Comparison of ENCODE assay signal across 8 cellular contexts in genomic region chr3:107524214-107525100, GRCh38. TPM values are rescaled to one million over a fixed set of nuclear protein-coding genes. Genes with fewer than 3 reads are reported as not detected.
A peak's percentile ranks its signal among the peaks of the same experiment; 100 is the strongest.
DNase-seq lines count a peak whose midpoint lies in the region; ATAC-seq and TF ChIP-seq lines count a peak whose summit lies in the region.

No MANE protein-coding gene starts in this region.

- TF ChIP-seq CTCF in H9 (conservative IDR thresholded peaks at IDR 0.05) (no peak), upper lobe of left lung (IDR thresholded peaks at IDR 0.05) (no peak)

- no peak overlapping the region for H2AFZ ChIP-seq in H9 (ENCODE audit: low read length)

- peaks cover 1% of the 10 kb centered on the region; the same call in 1 of the 2 replicates for H3K79me2 ChIP-seq in H9 (ENCODE audit: insufficient read depth, low read length)

- H3K27me3 ChIP-seq in H9 (ENCODE audit: insufficient read depth, low read length): no peaks in the 10 kb centered on the region
- H3K27me3 ChIP-seq in upper lobe of left lung: no peaks in the 10 kb centered on the region

- H3K9me3 ChIP-seq in H9 (ENCODE audit: control insufficient read depth, low read depth, low read length) (no peaks in the 10 kb centered on the region), upper lobe of left lung (no peaks in the 10 kb centered on the region)

- ATAC-seq in upper lobe of left lung (ENCODE audit: low FRiP score in 2 of 2): peak in 1 of 2 donors; percentile 6
- no peak for ATAC-seq in HG03439 (IDR thresholded peaks at IDR 0.05; ENCODE audit: unreplicated experiment)

- no peak overlapping the region for H3K4ac ChIP-seq in H9 (ENCODE audit: low read depth, low read length)

- H3K36me3 ChIP-seq in upper lobe of left lung: no peaks in the 10 kb centered on the region

- intact Hi-C loops in head of caudate nucleus (cut with DNase I): no loop called here

- no CpG with 5 or more reads among the region's 47 CpGs for WGBS in H9 (ENCODE audit: extremely low coverage, insufficient read length, low lambda C conversion rate)
- 1% methylated on average over 21 to 32 of the region's 47 CpGs for WGBS in upper lobe of left lung, 2 donors

- TF ChIP-seq EP300 in upper lobe of left lung (IDR thresholded peaks at IDR 0.05): no peak

- peaks cover 3% of the 10 kb centered on the region; the same call in 1 of the 2 replicates for H3K27me3 Mint-ChIP-seq in H9 (ENCODE audit: low read depth)
- H3K27me3 Mint-ChIP-seq in activated naive CD4-positive, alpha-beta T cell treated with anti-CD3 and anti-CD28 coated beads, Interleukin-2, amount 50 U/mL, for 24 hours: no peaks in the 10 kb centered on the region

- no peak overlapping the region for H3T11ph ChIP-seq in H9 (ENCODE audit: low read length)

- H3K36me3 Mint-ChIP-seq in H9 (ENCODE audit: insufficient read depth in 1 of 3, low read depth in 3 of 3): peaks cover 7 to 23% (median 11%) of the 10 kb centered on the region in 3 experiments
- H3K36me3 Mint-ChIP-seq in activated naive CD4-positive, alpha-beta T cell treated with anti-CD3 and anti-CD28 coated beads, Interleukin-2, amount 50 U/mL, for 24 hours: peaks cover 3% of the 10 kb centered on the region

- no peak overlapping the region for H2AK5ac ChIP-seq in H9 (ENCODE audit: insufficient read length, low read length)

- H3K14ac ChIP-seq in H9 (ENCODE audit: insufficient read depth, low read length): no peak overlapping the region

- no peaks in the 10 kb centered on the region for H3K9me3 Mint-ChIP-seq in H9
- H3K9me3 Mint-ChIP-seq in activated naive CD4-positive, alpha-beta T cell treated with anti-CD3 and anti-CD28 coated beads, Interleukin-2, amount 50 U/mL, for 24 hours: no peaks in the 10 kb centered on the region

- peak overlapping the region; percentile 94 for H3K4me3 Mint-ChIP-seq in H9
- peak overlapping the region; percentile 97 for H3K4me3 Mint-ChIP-seq in activated naive CD4-positive, alpha-beta T cell treated with anti-CD3 and anti-CD28 coated beads, Interleukin-2, amount 50 U/mL, for 24 hours

- H2BK12ac ChIP-seq in H9 (ENCODE audit: insufficient read length, low read depth, low read length): no peak overlapping the region

- in situ Hi-C loops in SK-MEL-5 (cut with HindIII; ENCODE audit: low pct_unique_long_range_greater_than_20kb, low sequenced_read_pairs): no loop called here

- H2BK15ac ChIP-seq in H9 (ENCODE audit: low read depth, low read length): no peak overlapping the region

- H3K23ac ChIP-seq in H9 (ENCODE audit: insufficient read length, low read depth, low read length): no peak overlapping the region

- H3K27ac ChIP-seq in H9 (ENCODE audit: insufficient read length, low read depth, low read length): no peak overlapping the region
- peak overlapping the region; percentile 90 to 97 (median 94) for H3K27ac ChIP-seq in upper lobe of left lung

- H3K9ac ChIP-seq in H9 (ENCODE audit: extremely low read depth, insufficient read length, low read length): peak overlapping the region; percentile 59

- peak overlapping the region in 2 of 3 experiments; percentile 82 to 93; a peak in 3 of 7 replicates for H3K27ac Mint-ChIP-seq in H9
- H3K27ac Mint-ChIP-seq in activated naive CD4-positive, alpha-beta T cell treated with anti-CD3 and anti-CD28 coated beads, Interleukin-2, amount 50 U/mL, for 24 hours: peak overlapping the region; percentile 97

- no peak overlapping the region for H4K91ac ChIP-seq in H9 (ENCODE audit: insufficient read length, low read depth, low read length)

- H3K4me1 ChIP-seq in H9 (ENCODE audit: insufficient read depth, low read length) (no peaks in the 10 kb centered on the region), upper lobe of left lung (peaks cover 9 to 15% (median 12%) of the 10 kb centered on the region in 4 donors)

- TF ChIP-seq POLR2A in upper lobe of left lung (IDR thresholded peaks at IDR 0.05): no peak

- no peak overlapping the region for H4K8ac ChIP-seq in H9 (replicated peaks; ENCODE audit: insufficient read length, low read depth, low read length)

- peaks cover 14% of the 10 kb centered on the region for H3K23me2 ChIP-seq in H9 (ENCODE audit: insufficient read length, low read depth, low read length, poor library complexity, severe bottlenecking)

- no peak overlapping the region for H3K18ac ChIP-seq in H9 (ENCODE audit: insufficient read length, low read depth, low read length)

- DNase-seq in AML-193 (lab: John Stamatoyannopoulos, UW) (peak; percentile 36 to 43), H9 (peak; percentile 51), SK-MEL-5 (ENCODE audit: low read depth, low spot score) (peak; percentile 67), head of caudate nucleus (peak; percentile 17 to 80 (median 53)), nucleus accumbens (lab: John Stamatoyannopoulos, UW) (peak in 48 of 56 donors; percentile 2 to 63 (median 34)), upper lobe of left lung (peak in 1 of 2 donors; percentile 75)

- H3K4me1 Mint-ChIP-seq in H9: peaks cover 16 to 18% of the 10 kb centered on the region in 2 experiments
- peaks cover 51% of the 10 kb centered on the region for H3K4me1 Mint-ChIP-seq in activated naive CD4-positive, alpha-beta T cell treated with anti-CD3 and anti-CD28 coated beads, Interleukin-2, amount 50 U/mL, for 24 hours

- no peak overlapping the region for H2BK5ac ChIP-seq in H9 (ENCODE audit: insufficient read length, low read length)

- H4K20me1 ChIP-seq in H9 (ENCODE audit: control insufficient read depth, insufficient read depth, insufficient read length): no peaks in the 10 kb centered on the region

- H4K5ac ChIP-seq in H9 (ENCODE audit: insufficient read length, low read depth, low read length): no peak overlapping the region

- no peak overlapping the region for H3K56ac ChIP-seq in H9 (ENCODE audit: insufficient read length, low read depth, low read length)

- H3K4me3 ChIP-seq in upper lobe of left lung: peak overlapping the region; percentile 54 to 91 (median 66)

- no peak overlapping the region for H2BK20ac ChIP-seq in H9 (ENCODE audit: low read depth, low read length, poor library complexity, severe bottlenecking)

- H2BK120ac ChIP-seq in H9 (ENCODE audit: low read depth, low read length, poor library complexity, severe bottlenecking): no peak overlapping the region

- H3K4me2 ChIP-seq in H9 (ENCODE audit: insufficient read depth, insufficient read length, low read length): peak overlapping the region; percentile 88

- no peaks in the 10 kb centered on the region for H3K79me1 ChIP-seq in H9 (ENCODE audit: insufficient read depth, low read depth, low read length, poor library complexity, severe bottlenecking)

RNA-seq across cellular contexts. Expression of gene BBX, which starts 1.7 kb away (rescaled TPM):
- total RNA-seq in H9 (2021) (34.4 and 34.8 TPM in 2 replicates), upper lobe of left lung (10 to 100 TPM; 35.0 to 65.0 (median 42.8) TPM)
- 81.9 and 110 TPM in 2 replicates for total RNA-seq in SK-MEL-5 (2014; rRNA removed; shearing (Covaris generic))
- polyA plus RNA-seq in SK-MEL-5 (2015; cell fraction: cytosol; rRNA removed): 51.5 and 64.7 TPM in 2 replicates
- polyA plus RNA-seq in SK-MEL-5 (2015; cell fraction: nucleus; rRNA removed): 69.2 and 70.1 TPM in 2 replicates
